In the genomic region with DNA sequence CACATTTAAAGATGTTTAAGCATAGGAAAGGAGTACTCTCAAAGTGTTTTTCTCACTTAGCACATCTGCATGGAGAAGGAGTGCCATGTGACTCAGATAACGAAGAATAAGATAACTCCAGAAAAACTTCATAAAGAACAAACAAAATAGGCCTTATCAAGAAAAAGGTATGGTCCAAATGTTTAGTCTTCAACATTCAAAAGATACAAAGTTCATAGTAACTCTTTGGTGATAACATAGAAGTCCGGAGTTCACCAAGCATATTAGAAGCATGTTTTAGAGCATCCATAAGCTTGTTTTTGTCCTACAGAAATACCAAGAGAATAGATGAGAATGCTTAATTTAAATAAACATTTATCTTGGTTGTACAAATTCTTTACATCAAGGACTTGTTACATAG, we compare ENCODE assay signal across 1 cellular context. TPM values are rescaled to one million over a fixed set of nuclear protein-coding genes. Genes with fewer than 3 reads are reported as not detected.
"Had no signal": no experiment of that assay in that cellular context is flagged by ENCODE, and none has a peak within 500 bp of the region (broad histone marks: within the 10 kb centered on the region; RNA-seq: fewer than 3 reads in every experiment).

No MANE protein-coding gene starts in this region.

RNA-seq across cellular contexts. Expression of a gene that starts 7.6 kb away (rescaled TPM):
- total RNA-seq: ascending aorta had no signal
